In genomic region chr17:31550389-31551056, GRCh38 we compare ENCODE assay signal across 8 cellular contexts.
DNase-seq lines count a peak whose midpoint lies in the region; ATAC-seq and TF ChIP-seq lines count a peak whose summit lies in the region.

No MANE protein-coding gene starts in this region.

- no peak for TF ChIP-seq EP300 in gastroesophageal sphincter (IDR thresholded peaks at IDR 0.05)

- no peak for ATAC-seq in Right ventricle myocardium superior (ENCODE audit: poor library complexity)
- ATAC-seq in gastroesophageal sphincter: no peak
- ATAC-seq in GM19324 (IDR thresholded peaks at IDR 0.05; ENCODE audit: low FRiP score, unreplicated experiment): no peak
- no peak for ATAC-seq in HG02852 (IDR thresholded peaks at IDR 0.05; ENCODE audit: unreplicated experiment)

- H3K27me3 ChIP-seq in right atrium auricular region: no peaks in the 10 kb centered on the region
- H3K27me3 ChIP-seq in gastroesophageal sphincter: no peaks in the 10 kb centered on the region

- WGBS in gastroesophageal sphincter (ENCODE audit: low coverage in 1 of 2), 2 donors: 74 to 88% methylated on average over 2 of the region's 17 CpGs

- TF ChIP-seq CTCF in right atrium auricular region (IDR thresholded peaks at IDR 0.05) (no peak), VCaP (conservative IDR thresholded peaks at IDR 0.05) (0 out of 2 replicates have a peak, but pooled peaks have one; percentile 3), gastroesophageal sphincter (IDR thresholded peaks at IDR 0.05) (no peak)

- H3K4me3 ChIP-seq in right atrium auricular region (peak overlapping the region; percentile 64 to 83), gastroesophageal sphincter (peak overlapping the region; percentile 60 to 87), skin epidermis (peak overlapping the region; percentile 63 to 90 (median 77))

- intact Hi-C loops in Right ventricle myocardium superior (cut with DNase I): no loop called here

- TF ChIP-seq POLR2A in gastroesophageal sphincter (IDR thresholded peaks at IDR 0.05): no peak

- H3K4me1 ChIP-seq in right atrium auricular region (peaks cover 0 to 14% of the 10 kb centered on the region in 2 donors), gastroesophageal sphincter (peaks cover 0 to 14% (median 0%) of the 10 kb centered on the region in 3 donors)

- H3K9me3 ChIP-seq in right atrium auricular region (no peaks in the 10 kb centered on the region), gastroesophageal sphincter (no peaks in the 10 kb centered on the region)

- H3K27ac ChIP-seq in right atrium auricular region: peak overlapping the region; percentile 92 to 96
- H3K27ac ChIP-seq in VCaP: peak overlapping the region; percentile 97
- H3K27ac ChIP-seq in gastroesophageal sphincter: peak overlapping the region; percentile 21 to 93 (median 88)
- H3K27ac ChIP-seq in skin epidermis: peak overlapping the region in 20 of 21 experiments; percentile 31 to 95 (median 90)

- DNase-seq in right atrium auricular region (ENCODE audit: low spot score) (no peak), Right ventricle myocardium superior (no peak), DMS153 treated with DMSO at 0.1 percent for 48 hours (lab: John Stamatoyannopoulos, UW; ENCODE audit: unreplicated experiment) (no peak)

- no peaks in the 10 kb centered on the region for H3K36me3 ChIP-seq in right atrium auricular region
- H3K36me3 ChIP-seq in gastroesophageal sphincter: no peaks in the 10 kb centered on the region
